ENCODE assay signal across 1 cellular context in genomic region chr14:56094063-56094462, GRCh38.
TF ChIP-seq lines count a peak whose summit lies in the region.

No MANE protein-coding gene starts in this region.

TF ChIP-seq in HepG2, 621 proteins besides CTCF, POLR2A, EP300 and RAD21:
- TF ChIP-seq CREB1 (IDR thresholded peaks at IDR 0.05) = peak; percentile 42; the same call in 1 of the 2 replicates
- TF ChIP-seq CREB1 (CRISPR knock-in tag; IDR thresholded peaks at IDR 0.05) = no peak
- TF ChIP-seq MTERF4 (CRISPR knock-in tag; IDR thresholded peaks at IDR 0.05) = no peak
